Comparison of ENCODE assay signal across 2 cellular contexts in the genomic region with DNA sequence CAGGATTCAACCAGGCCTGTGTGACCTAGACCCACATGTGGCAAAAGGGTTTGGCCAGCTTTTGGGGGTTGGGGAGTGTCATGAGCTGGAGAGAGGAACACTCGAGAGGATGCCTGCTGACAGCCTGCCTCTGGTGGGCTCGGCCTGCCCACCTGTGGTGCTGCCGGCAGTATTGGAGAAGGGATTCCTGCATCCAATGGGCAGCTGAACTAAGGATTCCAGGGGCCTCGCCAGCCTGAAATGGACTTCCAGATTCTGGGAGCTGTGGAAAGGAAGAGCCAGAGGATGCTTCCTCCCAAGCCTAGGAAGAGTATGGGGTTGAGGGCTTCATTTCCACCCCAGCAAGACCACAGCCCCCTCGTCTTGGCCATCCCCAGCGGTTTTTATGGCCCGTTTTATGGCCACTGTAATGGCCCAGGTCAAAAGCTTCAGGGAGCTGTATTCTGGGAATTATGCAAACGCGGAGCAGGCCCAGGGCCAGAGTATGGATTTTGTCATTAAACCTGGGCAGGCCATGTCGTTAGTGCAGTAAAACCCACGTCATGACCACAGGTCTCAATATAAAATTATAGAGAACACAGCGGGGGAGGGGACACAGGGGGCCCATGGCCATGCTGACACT.
TF ChIP-seq lines count a peak whose summit lies in the region.

No MANE protein-coding gene starts in this region.

TF ChIP-seq in GM23338, 12 proteins besides CTCF, POLR2A, EP300 and RAD21:
- TF ChIP-seq EZH2phosphoT487 (IDR thresholded peaks at IDR 0.05; ENCODE audit: unreplicated experiment): no peak
- TF ChIP-seq EZH2 (IDR thresholded peaks at IDR 0.05; ENCODE audit: low read depth, unreplicated experiment): no peak
- no peak for TF ChIP-seq ZNF331 (CRISPR knock-in tag; IDR thresholded peaks at IDR 0.05; ENCODE audit: low read depth)

TF ChIP-seq in IMR-90, 13 proteins besides CTCF, POLR2A, EP300 and RAD21:
- TF ChIP-seq MXI1 (IDR thresholded peaks at IDR 0.05; ENCODE audit: borderline replicate concordance, low read depth, low read length) (no peak), ELK1 (IDR thresholded peaks at IDR 0.05; ENCODE audit: borderline replicate concordance, low read depth, low read length) (no peak), FOS (IDR thresholded peaks at IDR 0.05; ENCODE audit: low read depth, low read length) (no peak), NFE2L2 (IDR thresholded peaks at IDR 0.05; ENCODE audit: low read depth, low read length) (no peak), USF2 (IDR thresholded peaks at IDR 0.05; ENCODE audit: low read depth, low read length) (no peak), RCOR1 (IDR thresholded peaks at IDR 0.05; ENCODE audit: insufficient replicate concordance, low read length) (no peak), MAZ (IDR thresholded peaks at IDR 0.05; ENCODE audit: borderline replicate concordance, low read depth, low read length) (no peak)
